1 cellular context compared by ENCODE assay signal in genomic region chr5:139488269-139488668, GRCh38.
TF ChIP-seq lines count a peak whose summit lies in the region.

No MANE protein-coding gene starts in this region.

TF ChIP-seq in K562, 482 proteins besides CTCF, POLR2A, EP300 and RAD21:
- TF ChIP-seq HNRNPUL1 (IDR thresholded peaks at IDR 0.05; ENCODE audit: low read length) (no peak), ELF1 (tag; IDR thresholded peaks at IDR 0.05) (0 out of 2 replicates have a peak, but pooled peaks have one; percentile 29)
TF ChIP-seq in K562: peak in this region for 1.
